Comparison of ENCODE assay signal across 17 cellular contexts in genomic region chr3:44568561-44568960, GRCh38.
"Had no signal": no experiment of that assay in that cellular context is flagged by ENCODE, and none has a peak within 500 bp of the region (broad histone marks: within the 10 kb centered on the region; RNA-seq: fewer than 3 reads in every experiment).

No MANE protein-coding gene starts in this region.

- H3K4me1 Mint-ChIP-seq: activated naive CD8-positive, alpha-beta T cell treated with anti-CD3 and anti-CD28 coated beads, Interleukin-2, amount 10 ng/mL, durations not matched to agents 7 days and 5 days; neural progenitor cell; stimulated activated memory B cell treated with anti-CD40 and anti-IgM and Interleukin-4, amounts not matched to agents 10 μg/mL and 1 μg/mL and 100 μg/mL, for 72 hours had no signal

- H3K4me3 Mint-ChIP-seq: activated naive CD8-positive, alpha-beta T cell treated with anti-CD3 and anti-CD28 coated beads, Interleukin-2, amount 10 ng/mL, durations not matched to agents 7 days and 5 days; dendritic cell treated with granulocyte-macrophage colony-stimulating factor and Interleukin-4, amounts not matched to agents 40 ng/mL and 50 ng/mL, for 4 days; naive B cell; neural progenitor cell; stimulated activated memory B cell treated with anti-CD40 and anti-IgM and Interleukin-4, amounts not matched to agents 10 μg/mL and 1 μg/mL and 100 μg/mL, for 72 hours had no signal

- H3K4me3 ChIP-seq: lung, neural progenitor cell, ovary, sigmoid colon had no signal

- H3K4me2 ChIP-seq: neural progenitor cell had no signal

- DNase-seq: activated CD4-positive, CD25-positive, alpha-beta regulatory T cell treated with anti-CD3 and anti-CD28 coated beads, Interleukin-2, amount 50 U/mL, for 72 hours; activated naive CD4-positive, alpha-beta T cell; activated naive CD8-positive, alpha-beta T cell treated with anti-CD3 and anti-CD28 coated beads, Interleukin-2, amount 10 ng/mL, durations not matched to agents 7 days and 5 days; activated T-cell treated with anti-CD3 and anti-CD28 coated beads for 4 hours; aorta; caudate nucleus; effector memory CD4-positive, alpha-beta T cell; left cardiac atrium; naive B cell; ovary; sigmoid colon; stimulated activated CD4-positive, alpha-beta T cell treated with anti-CD3 and anti-CD28 coated beads, Interleukin-12 subunit alpha, Interleukin-12 subunit beta, amount 100 ng/mL, for 4 hours; stimulated activated CD4-positive, alpha-beta T cell treated with anti-CD3 and anti-CD28 coated beads, Interleukin-2, amount 100 ng/mL, for 24 hours had no signal

- H3K4me1 ChIP-seq: neural progenitor cell, sigmoid colon had no signal

- H3K27ac ChIP-seq: neural progenitor cell, ovary, sigmoid colon had no signal

- H2AFZ ChIP-seq: neural progenitor cell had no signal

- H3K27me3 ChIP-seq: neural progenitor cell, ovary, sigmoid colon had no signal

- H3K27ac Mint-ChIP-seq: activated naive CD8-positive, alpha-beta T cell treated with anti-CD3 and anti-CD28 coated beads, Interleukin-2, amount 10 ng/mL, durations not matched to agents 7 days and 5 days; dendritic cell treated with granulocyte-macrophage colony-stimulating factor and Interleukin-4, amounts not matched to agents 40 ng/mL and 50 ng/mL, for 4 days; neural progenitor cell; stimulated activated memory B cell treated with anti-CD40 and anti-IgM and Interleukin-4, amounts not matched to agents 10 μg/mL and 1 μg/mL and 100 μg/mL, for 72 hours had no signal

- H3K27me3 Mint-ChIP-seq: activated naive CD8-positive, alpha-beta T cell treated with anti-CD3 and anti-CD28 coated beads, Interleukin-2, amount 10 ng/mL, durations not matched to agents 7 days and 5 days; dendritic cell treated with granulocyte-macrophage colony-stimulating factor and Interleukin-4, amounts not matched to agents 40 ng/mL and 50 ng/mL, for 4 days; naive B cell; stimulated activated memory B cell treated with anti-CD40 and anti-IgM and Interleukin-4, amounts not matched to agents 10 μg/mL and 1 μg/mL and 100 μg/mL, for 72 hours had no signal

- H3K9ac ChIP-seq: neural progenitor cell had no signal
